25 cellular contexts compared by ENCODE assay signal in genomic region chr14:90348270-90348669, GRCh38. TPM values are rescaled to one million over a fixed set of nuclear protein-coding genes. Genes with fewer than 3 reads are reported as not detected.
A peak's percentile ranks its signal among the peaks of the same experiment; 100 is the strongest.
DNase-seq lines count a peak whose midpoint lies in the region; ATAC-seq and TF ChIP-seq lines count a peak whose summit lies in the region.
"Had no signal": no experiment of that assay in that cellular context is flagged by ENCODE, and none has a peak within 500 bp of the region (broad histone marks: within the 10 kb centered on the region; RNA-seq: fewer than 3 reads in every experiment).

No MANE protein-coding gene starts in this region.

- POLR2A ChIA-PET in WTC11 (lab: Charles Lee) = no interaction called here

- CTCF ChIA-PET in WTC11 (lab: Charles Lee) = no interaction called here

- no peak overlapping the region for H3K4me3 Mint-ChIP-seq in WTC11
- H3K4me3 Mint-ChIP-seq: B cell; CD14-positive monocyte; CD4-positive, alpha-beta memory T cell; CD4-positive, alpha-beta T cell; CD4-positive, CD25-positive, alpha-beta regulatory T cell; CD8-positive, alpha-beta memory T cell; CD8-positive, alpha-beta T cell had no signal

- H3K27me3 Mint-ChIP-seq in WTC11 (ENCODE audit: low read depth) = no peaks in the 10 kb centered on the region; the same call in 1 of the 2 replicates

- H3K9me3 Mint-ChIP-seq in WTC11 = peaks cover 5% of the 10 kb centered on the region; the same call in 1 of the 2 replicates
- H3K9me3 Mint-ChIP-seq: CD4-positive, alpha-beta memory T cell; CD4-positive, alpha-beta T cell; CD4-positive, CD25-positive, alpha-beta regulatory T cell; CD8-positive, alpha-beta memory T cell; CD8-positive, alpha-beta T cell had no signal

- TF ChIP-seq CTCF in WTC11 (IDR thresholded peaks at IDR 0.05) = no peak

- no peak for ATAC-seq in WTC11
- ATAC-seq: A549; CD8-positive, alpha-beta T cell had no signal

- DNase-seq in WTC11 (ENCODE audit: low spot score) (no peak), NCI-H2227 treated with DMSO at 0.1 percent for 48 hours (lab: John Stamatoyannopoulos, UW) (no peak)
- DNase-seq: 8988T; ACHN; AML-193; BE2C; C1 segment of cervical spinal cord; Caco-2; Calu3; CD4-positive, alpha-beta memory T cell; CD4-positive, alpha-beta T cell; CD4-positive, CD25-positive, alpha-beta regulatory T cell; CD8-positive, alpha-beta memory T cell; CD8-positive, alpha-beta T cell; COR-L47; DMS 273 treated with DMSO at 0.1 percent for 48 hours; DMS153; DMS53; DMS79; DMS79 treated with DMSO at 0.1 percent for 48 hours; DND-41; EL had no signal

- H3K27ac Mint-ChIP-seq in WTC11 = no peak overlapping the region
- H3K27ac Mint-ChIP-seq: B cell; CD14-positive monocyte; CD4-positive, alpha-beta memory T cell; CD4-positive, alpha-beta T cell; CD4-positive, CD25-positive, alpha-beta regulatory T cell; CD8-positive, alpha-beta memory T cell; CD8-positive, alpha-beta T cell had no signal

- peaks cover 23% of the 10 kb centered on the region for H3K4me1 Mint-ChIP-seq in WTC11
- H3K4me1 Mint-ChIP-seq: B cell; CD4-positive, alpha-beta memory T cell; CD4-positive, CD25-positive, alpha-beta regulatory T cell; CD8-positive, alpha-beta memory T cell had no signal

- no peaks in the 10 kb centered on the region for H3K36me3 Mint-ChIP-seq in WTC11
- H3K36me3 Mint-ChIP-seq: CD14-positive monocyte; CD4-positive, alpha-beta memory T cell; CD4-positive, CD25-positive, alpha-beta regulatory T cell; CD8-positive, alpha-beta memory T cell; CD8-positive, alpha-beta T cell had no signal

TF ChIP-seq in WTC11, 78 proteins besides CTCF, POLR2A, EP300 and RAD21:
- TF ChIP-seq ZNF281 (CRISPR knock-in tag; IDR thresholded peaks at IDR 0.05) = no peak
- TF ChIP-seq ESRRA (CRISPR knock-in tag; IDR thresholded peaks at IDR 0.05; ENCODE audit: borderline replicate concordance) = no peak
- TF ChIP-seq HMGA2 (CRISPR knock-in tag; IDR thresholded peaks at IDR 0.05) = peak; percentile 95

RNA-seq across cellular contexts. Expression of gene NRDE2, which starts 16.5 kb away (rescaled TPM):
- 12.1 to 13.5 TPM (median 12.2 TPM) in 3 replicates for total RNA-seq in WTC11 (2021)

RNA-seq across cellular contexts. Expression of gene CALM1, which starts 48.6 kb away (rescaled TPM):
- 338 to 373 TPM (median 350 TPM) in 3 replicates for total RNA-seq in WTC11 (2021)
